8 cellular contexts compared by ENCODE assay signal in the genomic region with DNA sequence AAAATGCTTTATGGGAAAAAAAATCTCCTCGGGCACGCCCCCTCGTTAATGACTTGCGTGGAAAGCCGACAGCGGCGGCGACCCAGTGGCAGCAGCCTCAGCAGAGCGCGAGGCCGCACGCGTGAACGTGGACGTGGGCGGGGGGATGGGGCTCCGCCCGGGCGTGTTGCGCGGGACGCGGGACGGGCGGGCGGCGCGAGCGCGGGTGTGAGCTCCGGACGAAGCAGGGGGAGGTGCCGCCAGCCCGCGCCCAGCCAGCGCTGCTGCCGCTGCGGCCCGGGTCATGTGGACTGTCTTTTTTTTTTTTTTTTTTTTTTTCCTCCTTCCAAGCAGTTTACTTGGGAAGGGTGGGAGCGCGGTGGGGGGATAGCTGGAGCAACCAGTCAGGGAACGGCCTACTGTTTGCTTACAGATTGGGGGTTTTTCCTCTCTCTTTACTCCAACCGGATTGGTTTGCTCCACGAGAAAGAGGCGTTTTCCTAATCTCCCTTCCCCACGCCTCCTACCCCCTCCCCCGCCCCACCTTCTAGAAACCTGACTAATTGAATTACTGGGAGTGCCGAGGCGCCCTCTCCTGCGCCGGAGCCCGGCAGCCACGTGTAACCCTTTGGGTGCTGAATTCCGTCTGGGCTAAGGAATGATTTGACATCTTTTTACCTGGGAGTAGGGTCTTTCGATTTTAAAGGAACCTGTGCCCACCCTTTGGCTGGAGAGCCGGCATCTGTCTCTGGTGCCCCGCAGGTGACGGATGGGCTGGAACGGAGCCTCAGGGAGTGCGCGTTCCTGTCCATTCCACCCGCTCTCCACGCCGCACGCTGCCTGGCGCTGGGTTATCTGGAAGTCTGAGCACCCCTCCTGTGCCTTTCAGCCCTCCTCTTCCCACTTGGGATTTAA. TPM values are rescaled to one million over a fixed set of nuclear protein-coding genes. Genes with fewer than 3 reads are reported as not detected.
A peak's percentile ranks its signal among the peaks of the same experiment; 100 is the strongest.
DNase-seq lines count a peak whose midpoint lies in the region; ATAC-seq and TF ChIP-seq lines count a peak whose summit lies in the region.

No MANE protein-coding gene starts in this region.

- intact Hi-C loops in activated CD8-positive, alpha-beta T cell treated with anti-CD3 and anti-CD28 coated beads for 36 hours (cut with micrococcal nuclease), result no loop called here
- intact Hi-C loops in esophagus muscularis mucosa (cut with DNase I), result no loop called here

- peak overlapping the region; percentile 55 to 74 (median 60) for H3K4me3 ChIP-seq in esophagus muscularis mucosa
- peak overlapping the region; percentile 77 for H3K4me3 ChIP-seq in thoracic aorta

- no peak for TF ChIP-seq CTCF in GM20000 (IDR thresholded peaks at IDR 0.05; ENCODE audit: extremely low read depth, missing control alignments)
- TF ChIP-seq CTCF in activated CD8-positive, alpha-beta T cell treated with anti-CD3 and anti-CD28 coated beads for 36 hours (IDR thresholded peaks at IDR 0.05), result no peak
- TF ChIP-seq CTCF in esophagus muscularis mucosa (IDR thresholded peaks at IDR 0.05), result no peak
- TF ChIP-seq CTCF in mesothelial cell of epicardium (IDR thresholded peaks at IDR 0.05; ENCODE audit: unreplicated experiment), result no peak
- no peak for TF ChIP-seq CTCF in thoracic aorta (IDR thresholded peaks at IDR 0.05)

- H3K36me3 Mint-ChIP-seq in activated CD8-positive, alpha-beta T cell treated with anti-CD3 and anti-CD28 coated beads for 36 hours (ENCODE audit: low read depth), result no peaks in the 10 kb centered on the region
- H3K36me3 Mint-ChIP-seq in mesothelial cell of epicardium, result no peaks in the 10 kb centered on the region

- no peak overlapping the region for H3K27ac Mint-ChIP-seq in activated CD8-positive, alpha-beta T cell treated with anti-CD3 and anti-CD28 coated beads for 36 hours
- H3K27ac Mint-ChIP-seq in mesothelial cell of epicardium, result peak overlapping the region; percentile 96

- H3K27ac ChIP-seq in esophagus muscularis mucosa (replicated peaks in 1 of 4) (peak overlapping the region; percentile 56 to 74 (median 66)), thoracic aorta (peak overlapping the region; percentile 76 to 87)

- ATAC-seq in activated CD8-positive, alpha-beta T cell treated with anti-CD3 and anti-CD28 coated beads for 36 hours, result no peak
- peak; percentile 83 for ATAC-seq in thoracic aorta (ENCODE audit: insufficient number of reproducible peaks, low FRiP score, low read depth)

- TF ChIP-seq EP300 in esophagus muscularis mucosa (IDR thresholded peaks at IDR 0.05), result no peak

- H3K4me3 Mint-ChIP-seq in activated CD8-positive, alpha-beta T cell treated with anti-CD3 and anti-CD28 coated beads for 36 hours, result peak overlapping the region; percentile 65
- peak overlapping the region; percentile 87 for H3K4me3 Mint-ChIP-seq in mesothelial cell of epicardium

- DNase-seq in AG20443 (ENCODE audit: low spot score) (peak; percentile 86), GM20000 (ENCODE audit: low spot score) (peak; percentile 72), NCI-H2107 treated with DMSO at 0.1 percent for 48 hours (lab: John Stamatoyannopoulos, UW; ENCODE audit: unreplicated experiment) (peak; percentile 86), esophagus muscularis mucosa (ENCODE audit: extremely low spot score) (no peak), mesothelial cell of epicardium (ENCODE audit: low spot score in 2 of 2, unreplicated experiment in 2 of 2) (peak; percentile 69 to 77), thoracic aorta (ENCODE audit: low spot score) (peak; percentile 65), GF-D8 (lab: John Stamatoyannopoulos, UW) (no peak)
- peak; percentile 15 for DNase-seq in activated CD8-positive, alpha-beta T cell treated with anti-CD3 and anti-CD28 coated beads for 36 hours

- H3K36me3 ChIP-seq in esophagus muscularis mucosa (no peaks in the 10 kb centered on the region), thoracic aorta (no peaks in the 10 kb centered on the region)

- POLR2A ChIA-PET in activated CD8-positive, alpha-beta T cell treated with anti-CD3 and anti-CD28 coated beads for 36 hours (lab: Charles Lee), result no interaction called here

- no peak for TF ChIP-seq POLR2A in esophagus muscularis mucosa (IDR thresholded peaks at IDR 0.05; ENCODE audit: low read depth)

- H3K9me3 Mint-ChIP-seq in activated CD8-positive, alpha-beta T cell treated with anti-CD3 and anti-CD28 coated beads for 36 hours, result no peaks in the 10 kb centered on the region
- H3K9me3 Mint-ChIP-seq in mesothelial cell of epicardium, result no peaks in the 10 kb centered on the region

- peaks cover 61% of the 10 kb centered on the region for H3K27me3 Mint-ChIP-seq in activated CD8-positive, alpha-beta T cell treated with anti-CD3 and anti-CD28 coated beads for 36 hours
- H3K27me3 Mint-ChIP-seq in mesothelial cell of epicardium (ENCODE audit: low read depth), result no peaks in the 10 kb centered on the region

- H3K4me1 Mint-ChIP-seq in activated CD8-positive, alpha-beta T cell treated with anti-CD3 and anti-CD28 coated beads for 36 hours (ENCODE audit: low read depth), result peaks cover 28% of the 10 kb centered on the region
- H3K4me1 Mint-ChIP-seq in mesothelial cell of epicardium, result peaks cover 17% of the 10 kb centered on the region

- peaks cover 0 to 30% (median 12%) of the 10 kb centered on the region in 4 donors for H3K27me3 ChIP-seq in esophagus muscularis mucosa
- no peaks in the 10 kb centered on the region for H3K27me3 ChIP-seq in thoracic aorta (replicated peaks; ENCODE audit: insufficient read depth)

- WGBS in esophagus muscularis mucosa, result under 1% methylated on average over 57 of the region's 66 CpGs

- H3K4me1 ChIP-seq in esophagus muscularis mucosa (peaks cover 23 to 49% (median 43%) of the 10 kb centered on the region in 4 donors), thoracic aorta (ENCODE audit: control insufficient read depth in 1 of 2, low read depth in 2 of 2) (peaks cover 0 to 1% of the 10 kb centered on the region in 2 donors)

- H3K9me3 ChIP-seq in esophagus muscularis mucosa (no peaks in the 10 kb centered on the region), thoracic aorta (no peaks in the 10 kb centered on the region)

- CTCF ChIA-PET in activated CD8-positive, alpha-beta T cell treated with anti-CD3 and anti-CD28 coated beads for 36 hours (lab: Charles Lee), result no interaction called here

RNA-seq across cellular contexts. Expression of a gene that starts 1.7 kb away (rescaled TPM):
- total RNA-seq in activated CD8-positive, alpha-beta T cell treated with anti-CD3 and anti-CD28 coated beads for 36 hours, result not detected
- total RNA-seq in esophagus muscularis mucosa (1 to 10 TPM; 2.8 to 5.7 (median 3.7) TPM), mesothelial cell of epicardium (54.0 to 58.0 TPM (median 57.5 TPM) in 3 replicates), thoracic aorta (10 to 100 TPM in 1 of 2 donors, 1 to 10 TPM in 1; 6.0 to 13.5 TPM)

Comparison
In these comparisons a context has a peak if more than half of its experiments do, and no peak if none do; other contexts are left out.
1. DNase-seq: peak in AG20443 (single experiment), GM20000 (single experiment), NCI-H2107 treated with DMSO at 0.1 percent for 48 hours (single experiment), activated CD8-positive, alpha-beta T cell treated with anti-CD3 and anti-CD28 coated beads for 36 hours (single experiment), mesothelial cell of epicardium (2 of 2) and thoracic aorta (single experiment); none in esophagus muscularis mucosa (single experiment) and GF-D8 (single experiment).